ENCODE assay signal across 9 cellular contexts in genomic region chr11:120212259-120212888, GRCh38. TPM values are rescaled to one million over a fixed set of nuclear protein-coding genes. Genes with fewer than 3 reads are reported as not detected.
DNase-seq lines count a peak whose midpoint lies in the region; ATAC-seq, FAIRE-seq and TF ChIP-seq lines count a peak whose summit lies in the region.
"Had no signal": no experiment of that assay in that cellular context is flagged by ENCODE, and none has a peak within 500 bp of the region (broad histone marks: within the 10 kb centered on the region; RNA-seq: fewer than 3 reads in every experiment).

No MANE protein-coding gene starts in this region.

- DNase-seq in heart left ventricle = peak in 1 of 5 donors; percentile 35
- DNase-seq in Right ventricle myocardium superior = no peak
- DNase-seq in choroid plexus epithelial cell (ENCODE audit: low read depth) = no peak
- DNase-seq in mesendoderm = no peak
- DNase-seq in uterus = no peak
- no peak for DNase-seq in NCI-H774 (lab: John Stamatoyannopoulos, UW)
- DNase-seq in kidney glomerular epithelial cell (lab: John Stamatoyannopoulos, UW) = no peak
- no peak for DNase-seq in HTR-8/SVneo (ENCODE audit: insufficient read length, low spot score)
- DNase-seq: Karpas-422 had no signal

- TF ChIP-seq POLR2A in heart left ventricle (IDR thresholded peaks at IDR 0.05) (no peak), uterus (IDR thresholded peaks at IDR 0.05) (no peak)

- H3K27me3 ChIP-seq in heart left ventricle (no peaks in the 10 kb centered on the region), mesendoderm (ENCODE audit: insufficient read depth, low read length, poor library complexity) (peaks cover 37% of the 10 kb centered on the region), uterus (no peaks in the 10 kb centered on the region)

- no peak for FAIRE-seq in HTR-8/SVneo (lab: Jason Lieb, UNC)

- no peaks in the 10 kb centered on the region for H3K9me3 ChIP-seq in heart left ventricle
- no peaks in the 10 kb centered on the region for H3K9me3 ChIP-seq in uterus

- H2BK15ac ChIP-seq in mesendoderm (replicated peaks; ENCODE audit: low read depth) = no peak overlapping the region

- H3K27ac ChIP-seq in heart left ventricle (peak overlapping the region in 11 of 12 donors; percentile 42 to 87 (median 76)), mesendoderm (ENCODE audit: low read depth, low read length) (no peak overlapping the region), uterus (peak overlapping the region; percentile 82 to 87)

- no peak overlapping the region for H2BK5ac ChIP-seq in mesendoderm (ENCODE audit: low read length)

- H2BK120ac ChIP-seq in mesendoderm (ENCODE audit: low read depth, low read length) = no peak overlapping the region

- intact Hi-C loops in heart left ventricle (cut with DNase I) (loop anchor here in 3 of 10 donors (2.0 to 5.0 kb wide), 3 partner anchors 28 to 40 kb away; no protein-coding TSS in a partner anchor), Right ventricle myocardium superior (cut with DNase I) (no loop called here), uterus (cut with DNase I; ENCODE audit: low total_unique reads) (no loop called here)

- H3K36me3 ChIP-seq in heart left ventricle (peaks cover 0 to 15% (median 0%) of the 10 kb centered on the region in 9 donors), mesendoderm (ENCODE audit: control insufficient read depth, insufficient read depth, low read length) (no peaks in the 10 kb centered on the region), uterus (no peaks in the 10 kb centered on the region)

- H4K5ac ChIP-seq in mesendoderm (ENCODE audit: low read length) = no peak overlapping the region

- H3K79me1 ChIP-seq in mesendoderm (ENCODE audit: low read length) = no peaks in the 10 kb centered on the region

- H3K4me1 ChIP-seq in heart left ventricle (peaks cover 0 to 80% (median 42%) of the 10 kb centered on the region in 12 donors), mesendoderm (ENCODE audit: control insufficient read depth, low read depth, low read length) (peaks cover 7% of the 10 kb centered on the region), uterus (no peaks in the 10 kb centered on the region)

- H3K79me2 ChIP-seq in mesendoderm (ENCODE audit: control insufficient read depth, insufficient read depth, low read length) = no peaks in the 10 kb centered on the region

- H4K8ac ChIP-seq in mesendoderm (ENCODE audit: low read depth, low read length) = no peak overlapping the region

- H3K9ac ChIP-seq in mesendoderm (ENCODE audit: low read length) = no peak overlapping the region

- H3K56ac ChIP-seq in mesendoderm (ENCODE audit: low read length) = peak overlapping the region; percentile 31

- H3K4ac ChIP-seq in mesendoderm (ENCODE audit: low read depth, low read length) = no peak overlapping the region

- H2AK5ac ChIP-seq in mesendoderm (ENCODE audit: low read length) = no peak overlapping the region

- H3K23ac ChIP-seq in mesendoderm (ENCODE audit: low read length) = no peak overlapping the region

- H3K18ac ChIP-seq in mesendoderm (ENCODE audit: low read length) = no peak overlapping the region

- H3K4me2 ChIP-seq in mesendoderm (ENCODE audit: low read length) = no peak overlapping the region

- no peak for TF ChIP-seq CTCF in heart left ventricle (IDR thresholded peaks at IDR 0.05)
- no peak for TF ChIP-seq CTCF in choroid plexus epithelial cell (conservative IDR thresholded peaks at IDR 0.05; ENCODE audit: low read depth, low read length)
- TF ChIP-seq CTCF in uterus (IDR thresholded peaks at IDR 0.05) = no peak

- 58 to 62% (median 61%) methylated on average over 14 of the region's 14 CpGs for WGBS in heart left ventricle, 4 donors
- no CpG with 5 or more reads among the region's 14 CpGs for WGBS in mesendoderm (ENCODE audit: extremely low coverage, insufficient coverage, low lambda C conversion rate)

- no peak for ATAC-seq in heart left ventricle
- ATAC-seq in Right ventricle myocardium superior (ENCODE audit: poor library complexity) = no peak

- peak overlapping the region; percentile 54 to 94 (median 72) for H3K4me3 ChIP-seq in heart left ventricle
- peak overlapping the region; percentile 74 for H3K4me3 ChIP-seq in choroid plexus epithelial cell (ENCODE audit: low read depth, low read length)
- H3K4me3 ChIP-seq in mesendoderm (ENCODE audit: low read length) = no peak overlapping the region
- peak overlapping the region; percentile 37 to 68 for H3K4me3 ChIP-seq in uterus

RNA-seq across cellular contexts. Expression of gene OAF, which starts 1.5 kb away (rescaled TPM):
- total RNA-seq in heart left ventricle = 10 to 100 TPM; 10.3 to 41.9 (median 19.9) TPM
- polyA plus RNA-seq in heart left ventricle = 10 to 100 TPM; 11.9 to 26.4 TPM
- total RNA-seq in Right ventricle myocardium superior = 30.0 TPM
- polyA plus RNA-seq in mesendoderm (2013, experiment 1 of 2) = 0.48 TPM
- polyA plus RNA-seq in mesendoderm (2013, experiment 2 of 2) = 0.36 TPM
- total RNA-seq in uterus = 10 to 100 TPM; 29.2 to 90.1 (median 44.6) TPM

RNA-seq across cellular contexts. Expression of gene POU2F3, which starts 27.6 kb away (rescaled TPM):
- total RNA-seq in heart left ventricle (under 1 TPM in 1 of 9 donors, not detected in 8; 0.15 TPM), Right ventricle myocardium superior (not detected), uterus (under 1 TPM in 1 of 4 donors, not detected in 3; 0.85 TPM)
- not detected for polyA plus RNA-seq in heart left ventricle
- polyA plus RNA-seq in mesendoderm (2013, experiment 1 of 2) = 0.51 TPM
- 0.57 TPM for polyA plus RNA-seq in mesendoderm (2013, experiment 2 of 2)
